In genomic region chr1:172477741-172478140, GRCh38 we compare ENCODE assay signal across 25 cellular contexts. TPM values are rescaled to one million over a fixed set of nuclear protein-coding genes. Genes with fewer than 3 reads are reported as not detected.
DNase-seq lines count a peak whose midpoint lies in the region; ATAC-seq, FAIRE-seq and TF ChIP-seq lines count a peak whose summit lies in the region.
"Had no signal": no experiment of that assay in that cellular context is flagged by ENCODE, and none has a peak within 500 bp of the region (broad histone marks: within the 10 kb centered on the region; RNA-seq: fewer than 3 reads in every experiment).

No MANE protein-coding gene starts in this region.

- H2BK120ac ChIP-seq in mesendoderm (ENCODE audit: low read depth, low read length) = no peak overlapping the region

- peaks cover 2% of the 10 kb centered on the region for H3K4me1 ChIP-seq in mesendoderm (ENCODE audit: control insufficient read depth, low read depth, low read length)

- no peak for TF ChIP-seq CTCF in NB4 (IDR thresholded peaks at IDR 0.05; ENCODE audit: low read depth, low read length)

- H4K8ac ChIP-seq in mesendoderm (ENCODE audit: low read depth, low read length) = peak overlapping the region; percentile 96

- H3K79me1 ChIP-seq in mesendoderm (ENCODE audit: low read length) = no peaks in the 10 kb centered on the region

- no peak overlapping the region for H3K23ac ChIP-seq in mesendoderm (ENCODE audit: low read length)

- H3K27me3 ChIP-seq in mesendoderm (ENCODE audit: insufficient read depth, low read length, poor library complexity) = no peaks in the 10 kb centered on the region

- H3K4ac ChIP-seq in mesendoderm (ENCODE audit: low read depth, low read length) = no peak overlapping the region

- TF ChIP-seq POLR2A in NB4 (IDR thresholded peaks at IDR 0.05; ENCODE audit: extremely low read depth, insufficient read length) = no peak

- H3K56ac ChIP-seq in mesendoderm (ENCODE audit: low read length) = no peak overlapping the region

- H4K5ac ChIP-seq in mesendoderm (ENCODE audit: low read length) = no peak overlapping the region

- no peak overlapping the region for H2BK5ac ChIP-seq in mesendoderm (ENCODE audit: low read length)

- H3K4me2 ChIP-seq in mesendoderm (ENCODE audit: low read length) = no peak overlapping the region
- H3K4me2 ChIP-seq: SK-N-SH had no signal

- H3K27ac ChIP-seq in epithelial cell of prostate (peak overlapping the region; percentile 72), mesendoderm (ENCODE audit: low read depth, low read length) (no peak overlapping the region)

- peak overlapping the region; percentile 51 for H3K18ac ChIP-seq in mesendoderm (ENCODE audit: low read length)

- FAIRE-seq in frontal cortex (lab: Jason Lieb, UNC) = no peak
- FAIRE-seq: GM19239 had no signal

- H3K36me3 ChIP-seq in mesendoderm (ENCODE audit: control insufficient read depth, insufficient read depth, low read length) = no peaks in the 10 kb centered on the region

- H3K4me3 ChIP-seq in NB4 (ENCODE audit: low read depth, low read length) (no peak overlapping the region), mesendoderm (ENCODE audit: low read length) (no peak overlapping the region)

- no peak overlapping the region for H3K9ac ChIP-seq in mesendoderm (ENCODE audit: low read length)
- H3K9ac ChIP-seq: SK-N-SH had no signal

- peak; percentile 71 for DNase-seq in NB4 (ENCODE audit: low read depth)
- no peak for DNase-seq in epithelial cell of prostate (ENCODE audit: low read depth, low spot score)
- DNase-seq in mesendoderm = no peak
- DNase-seq in frontal cortex (ENCODE audit: low spot score in 2 of 2) = no peak
- DNase-seq in activated CD4-positive, CD25-positive, alpha-beta regulatory T cell (lab: John Stamatoyannopoulos, UW) = no peak
- no peak for DNase-seq in midbrain (lab: John Stamatoyannopoulos, UW)
- DNase-seq: CD4-positive, CD25-positive, alpha-beta regulatory T cell; COR-L47; DMS153; GF-D8; GOT3; HCEC 1CT; NCI-H1417; NCI-H1694 treated with DMSO at 0.1 percent for 48 hours; NCI-H2081 treated with DMSO at 0.1 percent for 48 hours; NCI-H2171 treated with DMSO at 0.1 percent for 48 hours; NCI-H446 treated with DMSO at 0.1 percent for 48 hours; NCI-H526 treated with DMSO at 0.1 percent for 48 hours; RPMI8226; SIG-M5; SK-N-SH had no signal

- no peak overlapping the region for H2AK5ac ChIP-seq in mesendoderm (ENCODE audit: low read length)

- ATAC-seq in GM18861 (IDR thresholded peaks at IDR 0.05; ENCODE audit: unreplicated experiment) = no peak

- no peak overlapping the region for H2BK15ac ChIP-seq in mesendoderm (replicated peaks; ENCODE audit: low read depth)

- no peaks in the 10 kb centered on the region for H3K79me2 ChIP-seq in mesendoderm (ENCODE audit: control insufficient read depth, insufficient read depth, low read length)

- no CpG with 5 or more reads among the region's 1 CpG for WGBS in mesendoderm (ENCODE audit: extremely low coverage, insufficient coverage, low lambda C conversion rate)

RNA-seq across cellular contexts. Expression of gene PIGC, which starts 33.9 kb away (rescaled TPM):
- 16.2 TPM for polyA plus RNA-seq in mesendoderm (2013, experiment 1 of 2)
- 15.7 TPM for polyA plus RNA-seq in mesendoderm (2013, experiment 2 of 2)
- 28.1 TPM for total RNA-seq in frontal cortex

RNA-seq across cellular contexts. Expression of gene SUCO, which starts 55.2 kb away (rescaled TPM):
- polyA plus RNA-seq in mesendoderm (2013, experiment 1 of 2) = 20.4 TPM
- polyA plus RNA-seq in mesendoderm (2013, experiment 2 of 2) = 19.6 TPM
- total RNA-seq in frontal cortex = 77.0 TPM

RNA-seq across cellular contexts. Expression of gene C1orf105, which starts 57.3 kb away (rescaled TPM):
- polyA plus RNA-seq in mesendoderm (2013, experiment 1 of 2) = not detected
- not detected for polyA plus RNA-seq in mesendoderm (2013, experiment 2 of 2)
- total RNA-seq in frontal cortex = not detected
- total RNA-seq: CD4-positive, CD25-positive, alpha-beta regulatory T cell had no signal
- polyA plus RNA-seq: BJ; CD4-positive, CD25-positive, alpha-beta regulatory T cell; IgD-negative memory B cell; SK-N-SH had no signal
